ENCODE assay signal across 8 cellular contexts in the genomic region with DNA sequence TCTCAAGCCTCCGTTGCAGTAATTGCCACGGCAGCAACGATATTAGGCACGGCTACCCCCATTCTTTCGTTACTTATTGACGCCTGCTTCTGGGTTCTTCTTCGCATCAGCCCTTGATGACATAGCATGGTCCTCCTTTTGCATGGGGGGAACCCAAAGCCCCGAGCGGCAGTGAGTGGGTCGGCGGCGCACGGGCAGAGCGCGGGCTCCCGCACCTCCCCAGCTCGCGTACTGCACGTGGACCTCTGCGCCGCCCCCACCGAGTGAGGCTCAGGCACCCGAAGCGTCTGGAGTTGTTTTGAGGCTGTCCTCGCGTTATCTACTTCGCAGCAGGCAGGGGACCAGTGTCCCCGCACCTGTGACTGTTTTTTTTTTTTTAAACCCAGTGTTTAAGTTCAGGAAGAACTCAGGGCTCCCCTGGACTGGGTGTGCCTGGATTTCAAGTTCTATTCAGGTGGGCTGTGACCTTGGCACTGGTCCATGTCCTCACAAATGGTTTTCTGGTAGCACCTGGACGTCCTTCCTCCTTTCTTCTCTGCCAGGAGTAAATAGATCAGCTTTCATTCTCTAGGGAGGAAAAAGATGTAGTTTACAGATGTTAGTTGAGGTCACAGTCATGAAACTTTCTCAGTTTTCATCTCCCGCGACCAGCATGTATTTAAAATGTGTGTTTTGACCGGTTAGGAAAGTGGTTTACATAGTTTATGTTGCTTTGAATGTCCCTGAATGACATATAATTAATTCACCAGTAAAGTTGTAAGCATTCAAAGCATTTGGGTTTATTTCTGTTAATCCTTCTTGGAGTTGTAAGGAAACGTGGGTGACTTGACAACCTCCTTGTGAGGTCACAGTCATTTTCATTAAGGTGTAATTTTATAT. TPM values are rescaled to one million over a fixed set of nuclear protein-coding genes. Genes with fewer than 3 reads are reported as not detected.
DNase-seq lines count a peak whose midpoint lies in the region; ATAC-seq and TF ChIP-seq lines count a peak whose summit lies in the region.

No MANE protein-coding gene starts in this region.

- POLR2A ChIA-PET in activated CD4-positive, alpha-beta T cell treated with anti-CD3 and anti-CD28 coated beads, Interleukin-2, amount 10 ng/mL, durations not matched to agents 7 days and 5 days (lab: Charles Lee) = no interaction called here

- H3K4me3 ChIP-seq in effector memory CD4-positive, alpha-beta T cell (ENCODE audit: insufficient read depth, low read depth, low read length, poor library complexity, severe bottlenecking) = peak overlapping the region; percentile 41
- H3K4me3 ChIP-seq in ovary = peak overlapping the region; percentile 42

- 9 to 11% (median 10%) methylated on average over 33 of the region's 33 CpGs for WGBS in ovary, 3 donors

- peak overlapping the region; percentile 17 for H3K4me3 Mint-ChIP-seq in activated CD4-positive, alpha-beta T cell treated with anti-CD3 and anti-CD28 coated beads, Interleukin-2, amount 10 ng/mL, durations not matched to agents 7 days and 5 days

- no peak overlapping the region for H3K27ac ChIP-seq in effector memory CD4-positive, alpha-beta T cell (ENCODE audit: insufficient read depth, low read length, poor library complexity, severe bottlenecking)
- H3K27ac ChIP-seq in ovary = no peak overlapping the region

- H3K36me3 Mint-ChIP-seq in activated CD4-positive, alpha-beta T cell treated with anti-CD3 and anti-CD28 coated beads, Interleukin-2, amount 10 ng/mL, durations not matched to agents 7 days and 5 days (ENCODE audit: low read depth) = no peaks in the 10 kb centered on the region

- no peaks in the 10 kb centered on the region for H3K9me3 Mint-ChIP-seq in activated CD4-positive, alpha-beta T cell treated with anti-CD3 and anti-CD28 coated beads, Interleukin-2, amount 10 ng/mL, durations not matched to agents 7 days and 5 days

- TF ChIP-seq EP300 in ovary (IDR thresholded peaks at IDR 0.05) = no peak

- peaks cover 74% of the 10 kb centered on the region for H3K27me3 Mint-ChIP-seq in activated CD4-positive, alpha-beta T cell treated with anti-CD3 and anti-CD28 coated beads, Interleukin-2, amount 10 ng/mL, durations not matched to agents 7 days and 5 days

- no peak for TF ChIP-seq CTCF in ovary (IDR thresholded peaks at IDR 0.05)

- H3K4me1 Mint-ChIP-seq in activated CD4-positive, alpha-beta T cell treated with anti-CD3 and anti-CD28 coated beads, Interleukin-2, amount 10 ng/mL, durations not matched to agents 7 days and 5 days = peaks cover 10% of the 10 kb centered on the region

- peaks cover 5% of the 10 kb centered on the region for H3K4me1 ChIP-seq in effector memory CD4-positive, alpha-beta T cell (ENCODE audit: control insufficient read depth, insufficient read depth, low read length, poor library complexity, severe bottlenecking)
- peaks cover 5% of the 10 kb centered on the region for H3K4me1 ChIP-seq in ovary (ENCODE audit: insufficient read depth)

- no peaks in the 10 kb centered on the region for H3K36me3 ChIP-seq in effector memory CD4-positive, alpha-beta T cell (ENCODE audit: control insufficient read depth, insufficient read depth, low read length)
- H3K36me3 ChIP-seq in ovary = no peaks in the 10 kb centered on the region

- no peak for TF ChIP-seq POLR2A in ovary (IDR thresholded peaks at IDR 0.05)

- CTCF ChIA-PET in activated CD4-positive, alpha-beta T cell treated with anti-CD3 and anti-CD28 coated beads, Interleukin-2, amount 10 ng/mL, durations not matched to agents 7 days and 5 days (lab: Charles Lee) = no interaction called here

- H3K27ac Mint-ChIP-seq in activated CD4-positive, alpha-beta T cell treated with anti-CD3 and anti-CD28 coated beads, Interleukin-2, amount 10 ng/mL, durations not matched to agents 7 days and 5 days = peak overlapping the region; percentile 46

- no peak for DNase-seq in activated CD4-positive, alpha-beta T cell treated with anti-CD3 and anti-CD28 coated beads, Interleukin-2, amount 10 ng/mL, durations not matched to agents 7 days and 5 days
- DNase-seq in activated CD4-positive, alpha-beta T cell treated with anti-CD3 and anti-CD28 coated beads for 4 hours = no peak
- peak; percentile 97 for DNase-seq in NCI-H748 (lab: John Stamatoyannopoulos, UW; ENCODE audit: unreplicated experiment)
- DNase-seq in effector memory CD4-positive, alpha-beta T cell = no peak
- no peak for DNase-seq in ovary

- ATAC-seq in GM18861 (IDR thresholded peaks at IDR 0.05; ENCODE audit: unreplicated experiment) (no peak), HG02938 (IDR thresholded peaks at IDR 0.05; ENCODE audit: unreplicated experiment) (no peak), GM18873 (IDR thresholded peaks at IDR 0.05; ENCODE audit: low FRiP score, unreplicated experiment) (no peak)

- no peaks in the 10 kb centered on the region for H3K9me3 ChIP-seq in effector memory CD4-positive, alpha-beta T cell (ENCODE audit: control insufficient read depth, low read length)
- no peaks in the 10 kb centered on the region for H3K9me3 ChIP-seq in ovary

- intact Hi-C loops in ovary (cut with DNase I) = no loop called here

- H3K27me3 ChIP-seq in effector memory CD4-positive, alpha-beta T cell (replicated peaks; ENCODE audit: control insufficient read depth, insufficient read depth, low read length, poor library complexity, severe bottlenecking) = peaks cover 17% of the 10 kb centered on the region
- no peaks in the 10 kb centered on the region for H3K27me3 ChIP-seq in ovary

RNA-seq across cellular contexts. Expression of gene FOXN4, which starts 1.4 kb away (rescaled TPM):
- total RNA-seq in activated CD4-positive, alpha-beta T cell treated with anti-CD3 and anti-CD28 coated beads, Interleukin-2, amount 10 ng/mL, durations not matched to agents 7 days and 5 days = not detected
- total RNA-seq in ovary = under 1 TPM in 2 of 7 donors, not detected in 5; 0.20 to 0.80 TPM
- polyA plus RNA-seq in ovary = under 1 TPM in 1 of 2 donors, not detected in 1; 0.05 TPM

RNA-seq across cellular contexts. Expression of gene MYO1H, which starts 37.2 kb away (rescaled TPM):
- total RNA-seq in activated CD4-positive, alpha-beta T cell treated with anti-CD3 and anti-CD28 coated beads, Interleukin-2, amount 10 ng/mL, durations not matched to agents 7 days and 5 days = not detected
- total RNA-seq in ovary = under 1 TPM in 2 of 7 donors, not detected in 5; 0.12 to 0.34 TPM
- polyA plus RNA-seq in ovary = under 1 TPM in 1 of 2 donors, not detected in 1; 0.12 TPM
